ENCODE assay signal across 12 cellular contexts in the genomic region with DNA sequence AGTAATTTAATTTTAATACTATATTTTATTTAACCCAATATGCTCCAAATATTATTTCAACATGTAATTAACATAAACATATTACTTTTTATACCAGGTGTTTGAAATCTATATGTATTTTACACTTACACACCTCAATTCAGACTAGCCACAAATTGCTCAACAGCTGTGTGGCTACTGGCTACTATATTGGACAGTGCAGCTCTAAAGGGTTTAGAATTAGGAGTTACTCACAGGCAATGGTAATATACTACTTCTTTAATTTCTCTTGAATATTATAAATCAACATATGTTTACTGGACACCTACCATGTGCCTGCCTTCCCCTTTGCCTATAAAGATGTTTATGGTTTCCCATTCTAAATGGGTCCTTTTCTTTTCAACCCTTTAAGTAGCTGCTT. TPM values are rescaled to one million over a fixed set of nuclear protein-coding genes. Genes with fewer than 3 reads are reported as not detected.
DNase-seq lines count a peak whose midpoint lies in the region; ATAC-seq, FAIRE-seq and TF ChIP-seq lines count a peak whose summit lies in the region.
"Had no signal": no experiment of that assay in that cellular context is flagged by ENCODE, and none has a peak within 500 bp of the region (broad histone marks: within the 10 kb centered on the region; RNA-seq: fewer than 3 reads in every experiment).

No MANE protein-coding gene starts in this region.

- peak overlapping the region; percentile 49 to 98 (median 66) for H3K4me3 Mint-ChIP-seq in CD8-positive, alpha-beta memory T cell
- peak overlapping the region; percentile 96 for H3K4me3 Mint-ChIP-seq in WTC11

- TF ChIP-seq EP300 in A549 (IDR thresholded peaks at IDR 0.05), result no peak

- H3K4me3 ChIP-seq in A549 (no peak overlapping the region), fibroblast of villous mesenchyme (ENCODE audit: low read depth, low read length) (peak overlapping the region; percentile 10), foreskin fibroblast (ENCODE audit: low read depth in 1 of 2, low read length in 2 of 2) (no peak overlapping the region)
- H3K4me3 ChIP-seq in CD8-positive, alpha-beta memory T cell (ENCODE audit: low read length), result no peak overlapping the region

- H3K36me3 Mint-ChIP-seq in CD8-positive, alpha-beta memory T cell, result peaks cover 5 to 47% (median 13%) of the 10 kb centered on the region in 3 donors
- peaks cover 16% of the 10 kb centered on the region for H3K36me3 Mint-ChIP-seq in WTC11

- no peaks in the 10 kb centered on the region for H3K27me3 ChIP-seq in CD8-positive, alpha-beta memory T cell (ENCODE audit: insufficient read depth, low read length, poor library complexity, severe bottlenecking)

- peak overlapping the region in 4 of 8 donors; percentile 15 to 71 (median 51) for H3K27ac Mint-ChIP-seq in CD8-positive, alpha-beta memory T cell
- H3K27ac Mint-ChIP-seq in WTC11, result no peak overlapping the region

- POLR2A ChIA-PET in A549 (lab: Yijun Ruan, JAX), result interaction anchor here (1.6 kb wide), 1 partner anchor 17 kb away, joined by 10 read pairs; the partner anchor contains the start of gene FBXO5
- POLR2A ChIA-PET in CD8-positive, alpha-beta memory T cell (lab: Charles Lee), result no interaction called here
- POLR2A ChIA-PET in WTC11 (lab: Charles Lee), result interaction anchor here (0.7 to 4.2 kb wide), 2 partner anchors 17 to 59 kb away, joined by 6 to 16 read pairs; partner anchors contain the start of gene FBXO5

- no peak for DNase-seq in A549 (ENCODE audit: low read depth in 1 of 2, low spot score in 1 of 2)
- DNase-seq in CD8-positive, alpha-beta memory T cell, result no peak
- no peak for DNase-seq in WTC11 (ENCODE audit: low spot score)
- DNase-seq in fibroblast of villous mesenchyme (ENCODE audit: low read depth), result no peak
- DNase-seq in SW480 (ENCODE audit: low spot score), result no peak
- no peak for DNase-seq in foreskin fibroblast
- no peak for DNase-seq in DMS 273 (lab: John Stamatoyannopoulos, UW; ENCODE audit: unreplicated experiment)
- DNase-seq in HT-29 (ENCODE audit: low spot score), result no peak
- DNase-seq: COR-L47; effector memory CD4-positive, alpha-beta T cell; NCI-H1105 treated with DMSO at 0.1 percent for 48 hours; NCI-H510A treated with DMSO at 0.1 percent for 48 hours had no signal

- no peak for TF ChIP-seq RAD21 in A549 (conservative IDR thresholded peaks at IDR 0.05 in 1 of 2, IDR thresholded peaks at IDR 0.05 in 1 of 2)

- no peaks in the 10 kb centered on the region for H3K9me3 Mint-ChIP-seq in CD8-positive, alpha-beta memory T cell
- H3K9me3 Mint-ChIP-seq in WTC11, result no peaks in the 10 kb centered on the region

- H3K36me3 ChIP-seq in CD8-positive, alpha-beta memory T cell (ENCODE audit: insufficient read depth, low read length), result no peaks in the 10 kb centered on the region

- ATAC-seq in A549 (no peak), WTC11 (no peak)

- no peaks in the 10 kb centered on the region for H3K27me3 Mint-ChIP-seq in CD8-positive, alpha-beta memory T cell
- no peaks in the 10 kb centered on the region for H3K27me3 Mint-ChIP-seq in WTC11 (ENCODE audit: low read depth)

- FAIRE-seq in A549 (lab: Jason Lieb, UNC), result no peak

- peaks cover 59 to 83% (median 77%) of the 10 kb centered on the region in 3 donors for H3K4me1 Mint-ChIP-seq in CD8-positive, alpha-beta memory T cell
- H3K4me1 Mint-ChIP-seq in WTC11, result peaks cover 23% of the 10 kb centered on the region

- TF ChIP-seq CTCF in A549 (IDR thresholded peaks at IDR 0.05) (no peak), WTC11 (IDR thresholded peaks at IDR 0.05) (no peak), fibroblast of villous mesenchyme (IDR thresholded peaks at IDR 0.05; ENCODE audit: insufficient read depth, low read depth, low read length) (no peak), foreskin fibroblast (IDR thresholded peaks at IDR 0.05; ENCODE audit: low read depth, low read length) (no peak)

- CTCF ChIA-PET in A549 (lab: Yijun Ruan, JAX), result interaction anchor here (0.6 kb wide), 1 partner anchor 1447 kb away, joined by 3 read pairs; no protein-coding TSS in a partner anchor
- CTCF ChIA-PET in CD8-positive, alpha-beta memory T cell (lab: Charles Lee), result interaction anchor here (1.2 to 1.4 kb wide), 2 partner anchors 9 to 17 kb away, joined by 3 to 7 read pairs; partner anchors contain the start of gene FBXO5
- CTCF ChIA-PET in WTC11 (lab: Charles Lee), result no interaction called here

- H3K4me1 ChIP-seq in A549, result peaks cover 27% of the 10 kb centered on the region; the same call in 2 of the 3 replicates
- peaks cover 34% of the 10 kb centered on the region for H3K4me1 ChIP-seq in CD8-positive, alpha-beta memory T cell (ENCODE audit: insufficient read depth, low read length)

- H3K27ac ChIP-seq in A549, result no peak overlapping the region
- no peak overlapping the region for H3K27ac ChIP-seq in CD8-positive, alpha-beta memory T cell (ENCODE audit: low read depth, low read length)

- no peaks in the 10 kb centered on the region for H3K9me3 ChIP-seq in A549
- no peaks in the 10 kb centered on the region for H3K9me3 ChIP-seq in CD8-positive, alpha-beta memory T cell (ENCODE audit: low read length)

- peak overlapping the region; percentile 87; the same call in 2 of the 3 replicates for H3K4me2 ChIP-seq in A549

- no peak for TF ChIP-seq POLR2A in A549 (IDR thresholded peaks at IDR 0.05; ENCODE audit: low read length)

TF ChIP-seq in A549, 52 proteins besides CTCF, POLR2A, EP300 and RAD21 (continues in another document):
- no peak for TF ChIP-seq HOXB13 (CRISPR knock-in tag; IDR thresholded peaks at IDR 0.05; ENCODE audit: low read depth)
- TF ChIP-seq CEBPB (IDR thresholded peaks at IDR 0.05), result no peak
- no peak for TF ChIP-seq ZSCAN20 (CRISPR knock-in tag; IDR thresholded peaks at IDR 0.05)
- no peak for TF ChIP-seq TFCP2L1 (CRISPR knock-in tag; IDR thresholded peaks at IDR 0.05)
- TF ChIP-seq, protein P1, sequence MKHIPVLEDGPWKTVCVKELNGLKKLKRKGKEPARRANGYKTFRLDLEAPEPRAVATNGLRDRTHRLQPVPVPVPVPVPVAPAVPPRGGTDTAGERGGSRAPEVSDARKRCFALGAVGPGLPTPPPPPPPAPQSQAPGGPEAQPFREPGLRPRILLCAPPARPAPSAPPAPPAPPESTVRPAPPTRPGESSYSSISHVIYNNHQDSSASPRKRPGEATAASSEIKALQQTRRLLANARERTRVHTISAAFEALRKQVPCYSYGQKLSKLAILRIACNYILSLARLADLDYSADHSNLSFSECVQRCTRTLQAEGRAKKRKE (CRISPR knock-in tag; IDR thresholded peaks at IDR 0.05; ENCODE audit: low read depth), result no peak
- TF ChIP-seq PHF8 (IDR thresholded peaks at IDR 0.05; ENCODE audit: borderline replicate concordance, low read depth), result no peak
- no peak for TF ChIP-seq SMC3 (IDR thresholded peaks at IDR 0.05)
- no peak for TF ChIP-seq EHF (CRISPR knock-in tag; IDR thresholded peaks at IDR 0.05)
- no peak for TF ChIP-seq KDM1A (IDR thresholded peaks at IDR 0.05; ENCODE audit: low read depth)
- TF ChIP-seq SREBF2 (IDR thresholded peaks at IDR 0.05), result no peak
- TF ChIP-seq KDM5A (IDR thresholded peaks at IDR 0.05), result no peak

TF ChIP-seq in WTC11, 78 proteins besides CTCF, POLR2A, EP300 and RAD21:
- TF ChIP-seq MXD4 (CRISPR knock-in tag; IDR thresholded peaks at IDR 0.05; ENCODE audit: borderline replicate concordance), result no peak
- TF ChIP-seq, protein P2, sequence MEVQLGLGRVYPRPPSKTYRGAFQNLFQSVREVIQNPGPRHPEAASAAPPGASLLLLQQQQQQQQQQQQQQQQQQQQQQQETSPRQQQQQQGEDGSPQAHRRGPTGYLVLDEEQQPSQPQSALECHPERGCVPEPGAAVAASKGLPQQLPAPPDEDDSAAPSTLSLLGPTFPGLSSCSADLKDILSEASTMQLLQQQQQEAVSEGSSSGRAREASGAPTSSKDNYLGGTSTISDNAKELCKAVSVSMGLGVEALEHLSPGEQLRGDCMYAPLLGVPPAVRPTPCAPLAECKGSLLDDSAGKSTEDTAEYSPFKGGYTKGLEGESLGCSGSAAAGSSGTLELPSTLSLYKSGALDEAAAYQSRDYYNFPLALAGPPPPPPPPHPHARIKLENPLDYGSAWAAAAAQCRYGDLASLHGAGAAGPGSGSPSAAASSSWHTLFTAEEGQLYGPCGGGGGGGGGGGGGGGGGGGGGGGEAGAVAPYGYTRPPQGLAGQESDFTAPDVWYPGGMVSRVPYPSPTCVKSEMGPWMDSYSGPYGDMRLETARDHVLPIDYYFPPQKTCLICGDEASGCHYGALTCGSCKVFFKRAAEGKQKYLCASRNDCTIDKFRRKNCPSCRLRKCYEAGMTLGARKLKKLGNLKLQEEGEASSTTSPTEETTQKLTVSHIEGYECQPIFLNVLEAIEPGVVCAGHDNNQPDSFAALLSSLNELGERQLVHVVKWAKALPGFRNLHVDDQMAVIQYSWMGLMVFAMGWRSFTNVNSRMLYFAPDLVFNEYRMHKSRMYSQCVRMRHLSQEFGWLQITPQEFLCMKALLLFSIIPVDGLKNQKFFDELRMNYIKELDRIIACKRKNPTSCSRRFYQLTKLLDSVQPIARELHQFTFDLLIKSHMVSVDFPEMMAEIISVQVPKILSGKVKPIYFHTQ (CRISPR knock-in tag; IDR thresholded peaks at IDR 0.05), result no peak
TF ChIP-seq in WTC11: peak in this region for 0.

RNA-seq across cellular contexts. Expression of gene MTRF1L, which starts 2.3 kb away (rescaled TPM):
- 17.0 and 22.6 TPM in 2 replicates for polyA plus RNA-seq in A549 (2011; rRNA removed)
- 4.7 and 5.2 TPM in 2 replicates for polyA plus RNA-seq in A549 (2012; cell fraction: cytosol; rRNA removed)
- 2.7 and 4.2 TPM in 2 replicates for polyA plus RNA-seq in A549 (2012; cell fraction: nucleus; rRNA removed)
- polyA plus RNA-seq in A549 (2017; fragmentation: RNase III; extraction: RNeasy Plus Mini Kit Qiagen cat#74134 plus additional on column Dnase treatment), result 14.3 to 15.0 TPM (median 15.0 TPM) in 3 replicates
- polyA minus RNA-seq in A549 (2011; rRNA and poly(A)+ RNA removed), result 7.5 and 10.1 TPM in 2 replicates
- total RNA-seq in CD8-positive, alpha-beta memory T cell, result 10 to 100 TPM; 15.3 to 17.4 TPM
- 8.2 TPM for polyA plus RNA-seq in CD8-positive, alpha-beta memory T cell
- total RNA-seq in WTC11 (2021), result 15.3 to 16.6 TPM (median 15.8 TPM) in 3 replicates
- 19.3 and 28.9 TPM in 2 replicates for total RNA-seq in fibroblast of villous mesenchyme
- total RNA-seq in HT-29 (2014; rRNA removed; shearing (Covaris generic)), result 16.5 and 25.2 TPM in 2 replicates

RNA-seq across cellular contexts. Expression of gene FBXO5, which starts 17.4 kb away (rescaled TPM):
- 20.7 and 29.2 TPM in 2 replicates for polyA plus RNA-seq in A549 (2011; rRNA removed)
- polyA plus RNA-seq in A549 (2012; cell fraction: cytosol; rRNA removed), result 9.0 and 10.1 TPM in 2 replicates
- polyA plus RNA-seq in A549 (2012; cell fraction: nucleus; rRNA removed), result 5.5 and 5.9 TPM in 2 replicates
- polyA plus RNA-seq in A549 (2017; fragmentation: RNase III; extraction: RNeasy Plus Mini Kit Qiagen cat#74134 plus additional on column Dnase treatment), result 14.3 to 17.2 TPM (median 15.5 TPM) in 3 replicates
- polyA minus RNA-seq in A549 (2011; rRNA and poly(A)+ RNA removed), result 5.5 and 6.3 TPM in 2 replicates
- 10 to 100 TPM; 29.7 to 33.8 TPM for total RNA-seq in CD8-positive, alpha-beta memory T cell
- 7.6 TPM for polyA plus RNA-seq in CD8-positive, alpha-beta memory T cell
- total RNA-seq in WTC11 (2021), result 40.5 to 47.4 TPM (median 42.3 TPM) in 3 replicates
- total RNA-seq in fibroblast of villous mesenchyme, result 15.5 and 22.5 TPM in 2 replicates
- 8.5 TPM in 2 replicates for total RNA-seq in HT-29 (2014; rRNA removed; shearing (Covaris generic))
